In the genomic region with DNA sequence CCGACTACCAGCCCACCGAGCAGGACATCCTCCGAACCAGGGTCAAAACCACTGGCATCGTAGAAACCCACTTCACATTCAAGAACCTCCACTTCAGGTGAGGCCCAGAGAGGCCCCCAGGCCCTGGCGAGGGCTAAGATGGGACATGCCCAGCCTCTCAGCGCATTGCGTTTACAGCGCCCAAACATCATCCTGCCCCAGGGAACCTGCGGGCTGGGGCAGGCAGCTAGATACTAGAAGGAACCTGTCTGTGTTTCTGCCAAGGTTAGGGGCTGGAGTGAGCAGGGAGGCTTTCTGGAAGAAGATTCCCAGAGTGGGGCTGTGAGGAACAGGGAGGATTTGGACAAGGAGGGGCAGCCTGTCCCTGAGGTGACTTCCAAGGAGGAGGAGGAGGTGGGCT, we compare ENCODE assay signal across 1 cellular context.
TF ChIP-seq lines count a peak whose summit lies in the region.

No MANE protein-coding gene starts in this region.

TF ChIP-seq in H1, 55 proteins besides CTCF, POLR2A, EP300 and RAD21:
- TF ChIP-seq, protein P1, sequence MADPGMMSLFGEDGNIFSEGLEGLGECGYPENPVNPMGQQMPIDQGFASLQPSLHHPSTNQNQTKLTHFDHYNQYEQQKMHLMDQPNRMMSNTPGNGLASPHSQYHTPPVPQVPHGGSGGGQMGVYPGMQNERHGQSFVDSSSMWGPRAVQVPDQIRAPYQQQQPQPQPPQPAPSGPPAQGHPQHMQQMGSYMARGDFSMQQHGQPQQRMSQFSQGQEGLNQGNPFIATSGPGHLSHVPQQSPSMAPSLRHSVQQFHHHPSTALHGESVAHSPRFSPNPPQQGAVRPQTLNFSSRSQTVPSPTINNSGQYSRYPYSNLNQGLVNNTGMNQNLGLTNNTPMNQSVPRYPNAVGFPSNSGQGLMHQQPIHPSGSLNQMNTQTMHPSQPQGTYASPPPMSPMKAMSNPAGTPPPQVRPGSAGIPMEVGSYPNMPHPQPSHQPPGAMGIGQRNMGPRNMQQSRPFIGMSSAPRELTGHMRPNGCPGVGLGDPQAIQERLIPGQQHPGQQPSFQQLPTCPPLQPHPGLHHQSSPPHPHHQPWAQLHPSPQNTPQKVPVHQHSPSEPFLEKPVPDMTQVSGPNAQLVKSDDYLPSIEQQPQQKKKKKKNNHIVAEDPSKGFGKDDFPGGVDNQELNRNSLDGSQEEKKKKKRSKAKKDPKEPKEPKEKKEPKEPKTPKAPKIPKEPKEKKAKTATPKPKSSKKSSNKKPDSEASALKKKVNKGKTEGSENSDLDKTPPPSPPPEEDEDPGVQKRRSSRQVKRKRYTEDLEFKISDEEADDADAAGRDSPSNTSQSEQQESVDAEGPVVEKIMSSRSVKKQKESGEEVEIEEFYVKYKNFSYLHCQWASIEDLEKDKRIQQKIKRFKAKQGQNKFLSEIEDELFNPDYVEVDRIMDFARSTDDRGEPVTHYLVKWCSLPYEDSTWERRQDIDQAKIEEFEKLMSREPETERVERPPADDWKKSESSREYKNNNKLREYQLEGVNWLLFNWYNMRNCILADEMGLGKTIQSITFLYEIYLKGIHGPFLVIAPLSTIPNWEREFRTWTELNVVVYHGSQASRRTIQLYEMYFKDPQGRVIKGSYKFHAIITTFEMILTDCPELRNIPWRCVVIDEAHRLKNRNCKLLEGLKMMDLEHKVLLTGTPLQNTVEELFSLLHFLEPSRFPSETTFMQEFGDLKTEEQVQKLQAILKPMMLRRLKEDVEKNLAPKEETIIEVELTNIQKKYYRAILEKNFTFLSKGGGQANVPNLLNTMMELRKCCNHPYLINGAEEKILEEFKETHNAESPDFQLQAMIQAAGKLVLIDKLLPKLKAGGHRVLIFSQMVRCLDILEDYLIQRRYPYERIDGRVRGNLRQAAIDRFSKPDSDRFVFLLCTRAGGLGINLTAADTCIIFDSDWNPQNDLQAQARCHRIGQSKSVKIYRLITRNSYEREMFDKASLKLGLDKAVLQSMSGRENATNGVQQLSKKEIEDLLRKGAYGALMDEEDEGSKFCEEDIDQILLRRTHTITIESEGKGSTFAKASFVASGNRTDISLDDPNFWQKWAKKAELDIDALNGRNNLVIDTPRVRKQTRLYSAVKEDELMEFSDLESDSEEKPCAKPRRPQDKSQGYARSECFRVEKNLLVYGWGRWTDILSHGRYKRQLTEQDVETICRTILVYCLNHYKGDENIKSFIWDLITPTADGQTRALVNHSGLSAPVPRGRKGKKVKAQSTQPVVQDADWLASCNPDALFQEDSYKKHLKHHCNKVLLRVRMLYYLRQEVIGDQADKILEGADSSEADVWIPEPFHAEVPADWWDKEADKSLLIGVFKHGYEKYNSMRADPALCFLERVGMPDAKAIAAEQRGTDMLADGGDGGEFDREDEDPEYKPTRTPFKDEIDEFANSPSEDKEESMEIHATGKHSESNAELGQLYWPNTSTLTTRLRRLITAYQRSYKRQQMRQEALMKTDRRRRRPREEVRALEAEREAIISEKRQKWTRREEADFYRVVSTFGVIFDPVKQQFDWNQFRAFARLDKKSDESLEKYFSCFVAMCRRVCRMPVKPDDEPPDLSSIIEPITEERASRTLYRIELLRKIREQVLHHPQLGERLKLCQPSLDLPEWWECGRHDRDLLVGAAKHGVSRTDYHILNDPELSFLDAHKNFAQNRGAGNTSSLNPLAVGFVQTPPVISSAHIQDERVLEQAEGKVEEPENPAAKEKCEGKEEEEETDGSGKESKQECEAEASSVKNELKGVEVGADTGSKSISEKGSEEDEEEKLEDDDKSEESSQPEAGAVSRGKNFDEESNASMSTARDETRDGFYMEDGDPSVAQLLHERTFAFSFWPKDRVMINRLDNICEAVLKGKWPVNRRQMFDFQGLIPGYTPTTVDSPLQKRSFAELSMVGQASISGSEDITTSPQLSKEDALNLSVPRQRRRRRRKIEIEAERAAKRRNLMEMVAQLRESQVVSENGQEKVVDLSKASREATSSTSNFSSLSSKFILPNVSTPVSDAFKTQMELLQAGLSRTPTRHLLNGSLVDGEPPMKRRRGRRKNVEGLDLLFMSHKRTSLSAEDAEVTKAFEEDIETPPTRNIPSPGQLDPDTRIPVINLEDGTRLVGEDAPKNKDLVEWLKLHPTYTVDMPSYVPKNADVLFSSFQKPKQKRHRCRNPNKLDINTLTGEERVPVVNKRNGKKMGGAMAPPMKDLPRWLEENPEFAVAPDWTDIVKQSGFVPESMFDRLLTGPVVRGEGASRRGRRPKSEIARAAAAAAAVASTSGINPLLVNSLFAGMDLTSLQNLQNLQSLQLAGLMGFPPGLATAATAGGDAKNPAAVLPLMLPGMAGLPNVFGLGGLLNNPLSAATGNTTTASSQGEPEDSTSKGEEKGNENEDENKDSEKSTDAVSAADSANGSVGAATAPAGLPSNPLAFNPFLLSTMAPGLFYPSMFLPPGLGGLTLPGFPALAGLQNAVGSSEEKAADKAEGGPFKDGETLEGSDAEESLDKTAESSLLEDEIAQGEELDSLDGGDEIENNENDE (IDR thresholded peaks at IDR 0.05; ENCODE audit: insufficient replicate concordance, low read length) = no peak
- TF ChIP-seq BRCA1 (IDR thresholded peaks at IDR 0.05; ENCODE audit: low read depth, low read length) (no peak), SIRT6 (IDR thresholded peaks at IDR 0.05; ENCODE audit: low read length) (no peak), CBX5 (IDR thresholded peaks at IDR 0.05; ENCODE audit: low read depth, low read length) (no peak), RXRA (IDR thresholded peaks at IDR 0.05; ENCODE audit: insufficient read depth, low read depth, low read length) (no peak), CREB1 (IDR thresholded peaks at IDR 0.05) (no peak), RFX5 (IDR thresholded peaks at IDR 0.05; ENCODE audit: borderline replicate concordance, low read depth, low read length) (no peak), JUN (IDR thresholded peaks at IDR 0.05; ENCODE audit: low read depth, low read length) (no peak), HDAC6 (IDR thresholded peaks at IDR 0.05; ENCODE audit: low read depth, low read length) (no peak), SUZ12 (IDR thresholded peaks at IDR 0.05; ENCODE audit: low read length) (no peak), FOSL1 (IDR thresholded peaks at IDR 0.05; ENCODE audit: insufficient read depth, low read depth, low read length) (no peak), NANOG (IDR thresholded peaks at IDR 0.05; ENCODE audit: insufficient read depth, low read depth, low read length, poor library complexity, severe bottlenecking) (no peak), SP2 (IDR thresholded peaks at IDR 0.05; ENCODE audit: low read length) (no peak), RBBP5 (IDR thresholded peaks at IDR 0.05; ENCODE audit: borderline replicate concordance, low read depth, low read length) (no peak), POLR2AphosphoS5 (IDR thresholded peaks at IDR 0.05; ENCODE audit: low read depth, low read length) (no peak), TCF12 (IDR thresholded peaks at IDR 0.05; ENCODE audit: low read depth, low read length) (no peak), CBX8 (IDR thresholded peaks at IDR 0.05; ENCODE audit: borderline replicate concordance, low read depth, low read length) (no peak), HDAC2 (IDR thresholded peaks at IDR 0.05; ENCODE audit: borderline replicate concordance in 1 of 2, low read depth in 2 of 2, low read length in 2 of 2) (no peak)
- TF ChIP-seq, protein P2, sequence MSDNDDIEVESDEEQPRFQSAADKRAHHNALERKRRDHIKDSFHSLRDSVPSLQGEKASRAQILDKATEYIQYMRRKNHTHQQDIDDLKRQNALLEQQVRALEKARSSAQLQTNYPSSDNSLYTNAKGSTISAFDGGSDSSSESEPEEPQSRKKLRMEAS (IDR thresholded peaks at IDR 0.05) = no peak
